Comparison of ENCODE assay signal across 8 cellular contexts in the genomic region with DNA sequence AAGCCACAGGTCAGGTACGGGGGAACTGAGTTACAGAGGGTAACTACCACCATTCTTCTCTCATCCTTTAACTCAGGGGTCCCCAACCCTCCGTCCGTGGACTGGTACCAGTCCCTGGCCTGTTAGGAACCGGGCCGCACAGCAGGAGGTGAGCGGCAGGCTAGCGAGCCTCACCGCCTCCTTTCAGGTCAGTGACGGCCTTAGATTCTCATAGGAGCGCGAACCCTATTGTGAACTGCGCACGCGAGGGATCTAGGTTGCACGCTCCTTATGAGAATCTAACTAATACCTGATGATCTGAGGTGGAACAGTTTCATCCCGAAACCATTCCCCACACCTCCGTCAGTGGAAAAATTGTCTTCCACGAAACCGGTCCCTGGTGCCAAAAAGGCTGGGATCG. TPM values are rescaled to one million over a fixed set of nuclear protein-coding genes. Genes with fewer than 3 reads are reported as not detected.
DNase-seq lines count a peak whose midpoint lies in the region; ATAC-seq and TF ChIP-seq lines count a peak whose summit lies in the region.
"Not testable (repeated sequence)": the region's sequence is repeated elsewhere in the genome, so short reads cannot be mapped to it uniquely, and the experiment has no call there.

No MANE protein-coding gene starts in this region.

- peaks cover 27% of the 10 kb centered on the region for H3K4me1 Mint-ChIP-seq in activated T-cell treated with anti-CD3 and anti-CD28 coated beads, Interleukin-2, amount 50 U/mL, for 24 hours (ENCODE audit: low read depth)

- H3K27me3 Mint-ChIP-seq in activated T-cell treated with anti-CD3 and anti-CD28 coated beads, Interleukin-2, amount 50 U/mL, for 24 hours = peaks cover 18% of the 10 kb centered on the region

- TF ChIP-seq EP300 in sigmoid colon (IDR thresholded peaks at IDR 0.05) = not testable (repeated sequence)

- not testable (repeated sequence) for TF ChIP-seq CTCF in colonic mucosa (IDR thresholded peaks at IDR 0.05); heart left ventricle (IDR thresholded peaks at IDR 0.05); mucosa of descending colon (IDR thresholded peaks at IDR 0.05); sigmoid colon (IDR thresholded peaks at IDR 0.05)

- H3K27ac ChIP-seq in colonic mucosa; aorta (ENCODE audit: low read depth in 1 of 2, low read length in 2 of 2): not testable (repeated sequence)
- H3K27ac ChIP-seq in heart left ventricle (peak overlapping the region in 1 of 12 donors; percentile 82), sigmoid colon (peak overlapping the region in 3 of 4 donors; percentile 76 to 83 (median 81))

- H3K36me3 ChIP-seq in ES-I3 (ENCODE audit: insufficient read depth, low read length); colonic mucosa; mucosa of descending colon (ENCODE audit: low read depth); aorta (ENCODE audit: control insufficient read depth in 1 of 2, insufficient read depth in 2 of 2, low read length in 1 of 2): not testable (repeated sequence)
- H3K36me3 ChIP-seq in NT2/D1 (ENCODE audit: insufficient read depth, insufficient read length, low read length) (peaks cover 15% of the 10 kb centered on the region), heart left ventricle (peaks cover 0 to 17% (median 12%) of the 10 kb centered on the region in 9 donors), sigmoid colon (peaks cover 0 to 17% (median 11%) of the 10 kb centered on the region in 4 donors)

- not testable (repeated sequence) for H3K27ac Mint-ChIP-seq in activated T-cell treated with anti-CD3 and anti-CD28 coated beads, Interleukin-2, amount 50 U/mL, for 24 hours

- intact Hi-C loops in colonic mucosa (cut with DNase I); heart left ventricle (cut with DNase I); mucosa of descending colon (cut with DNase I, micrococcal nuclease): not testable (repeated sequence)
- intact Hi-C loops in sigmoid colon (cut with DNase I) (loop anchor here (10.0 kb wide), 1 partner anchor 328 kb away; no protein-coding TSS in a partner anchor), aorta (cut with DNase I) (loop anchor here in 1 of 2 donors (5.0 kb wide), 1 partner anchor 145 kb away; a partner anchor contains a TSS)

- ATAC-seq in heart left ventricle (peak in 1 of 4 donors; percentile 17), mucosa of descending colon (peak; percentile 9)
- ATAC-seq in aorta (ENCODE audit: low FRiP score) = not testable (repeated sequence)

- WGBS in heart left ventricle, 4 donors = 9 to 16% (median 12%) methylated on average over 18 to 20 of the region's 20 CpGs
- 6 to 13% methylated on average over 20 of the region's 20 CpGs for WGBS in sigmoid colon, 2 donors
- whole genome bisulfite sequencing in aorta, 2 donors = 5 to 9% methylated on average over 20 of the region's 20 CpGs

- peaks cover 25% of the 10 kb centered on the region for H3K36me3 Mint-ChIP-seq in activated T-cell treated with anti-CD3 and anti-CD28 coated beads, Interleukin-2, amount 50 U/mL, for 24 hours (ENCODE audit: low read depth)

- TF ChIP-seq POLR2A in heart left ventricle (IDR thresholded peaks at IDR 0.05); sigmoid colon (IDR thresholded peaks at IDR 0.05): not testable (repeated sequence)

- not testable (repeated sequence) for H3K9me3 ChIP-seq in ES-I3 (ENCODE audit: control insufficient read depth, insufficient read depth, low read length); NT2/D1 (ENCODE audit: insufficient read depth, low read length); colonic mucosa; heart left ventricle; mucosa of descending colon; sigmoid colon; aorta (ENCODE audit: control insufficient read depth, low read length)

- H3K4me3 ChIP-seq in NT2/D1 (ENCODE audit: insufficient read length, low read depth) (peak overlapping the region; percentile 81), colonic mucosa (peak overlapping the region; percentile 100), heart left ventricle (peak overlapping the region; percentile 74 to 99 (median 94)), sigmoid colon (peak overlapping the region; percentile 69 to 80 (median 72)), aorta (ENCODE audit: low read length in 2 of 2) (peak overlapping the region; percentile 20 to 39)
- not testable (repeated sequence) for H3K4me3 ChIP-seq in mucosa of descending colon

- peak overlapping the region; percentile 97 for H3K4me3 Mint-ChIP-seq in activated T-cell treated with anti-CD3 and anti-CD28 coated beads, Interleukin-2, amount 50 U/mL, for 24 hours

- H3K9ac ChIP-seq in ES-I3 (ENCODE audit: low read depth, low read length) (peak overlapping the region; percentile 79; the same call in 1 of the 2 replicates), colonic mucosa (ENCODE audit: low read depth in 2 of 2, low read length in 2 of 2) (peak overlapping the region; percentile 2 to 90)
- not testable (repeated sequence) for H3K9ac ChIP-seq in NT2/D1 (ENCODE audit: insufficient read length, low read depth)

- H3K9me3 Mint-ChIP-seq in activated T-cell treated with anti-CD3 and anti-CD28 coated beads, Interleukin-2, amount 50 U/mL, for 24 hours = not testable (repeated sequence)

- H3K4me1 ChIP-seq in ES-I3 (ENCODE audit: insufficient read depth, low read length); NT2/D1 (ENCODE audit: insufficient read depth, insufficient read length); colonic mucosa; aorta (ENCODE audit: control insufficient read depth in 1 of 2, insufficient read depth in 2 of 2, low read length in 2 of 2): not testable (repeated sequence)
- H3K4me1 ChIP-seq in heart left ventricle = peaks cover 4 to 25% (median 15%) of the 10 kb centered on the region in 12 donors
- peaks cover 14% of the 10 kb centered on the region for H3K4me1 ChIP-seq in mucosa of descending colon (ENCODE audit: low read depth)
- peaks cover 0 to 27% (median 23%) of the 10 kb centered on the region in 4 donors for H3K4me1 ChIP-seq in sigmoid colon

- peaks cover 15% of the 10 kb centered on the region for H3K27me3 ChIP-seq in NT2/D1 (ENCODE audit: insufficient read depth, insufficient read length)
- H3K27me3 ChIP-seq in colonic mucosa; heart left ventricle; sigmoid colon; aorta (ENCODE audit: control insufficient read depth in 1 of 2, insufficient read depth in 2 of 2, low read length in 1 of 2): not testable (repeated sequence)

- DNase-seq in NT2/D1 (ENCODE audit: low read depth, low spot score); activated T-cell treated with anti-CD3 and anti-CD28 coated beads, Interleukin-2, amount 50 U/mL, for 24 hours; colonic mucosa; heart left ventricle; sigmoid colon; aorta: not testable (repeated sequence)
- DNase-seq in mucosa of descending colon = peak in 1 of 3 donors; percentile 34

RNA-seq across cellular contexts. Expression of a gene that starts 0.8 kb away (rescaled TPM):
- total RNA-seq in colonic mucosa = not detected
- total RNA-seq in heart left ventricle = under 1 TPM in 7 of 9 donors, not detected in 2; 0.16 to 0.80 (median 0.44) TPM
- polyA plus RNA-seq in heart left ventricle = under 1 TPM; 0.37 to 0.65 TPM
- not detected for total RNA-seq in mucosa of descending colon
- under 1 TPM in 1 of 4 donors, not detected in 3; 0.36 TPM for total RNA-seq in sigmoid colon
- under 1 TPM in 1 of 3 donors, not detected in 2; 0.15 TPM for polyA plus RNA-seq in sigmoid colon
- not detected for total RNA-seq in aorta
- polyA plus RNA-seq in aorta = under 1 TPM in 1 of 2 donors, not detected in 1; 0.18 TPM

RNA-seq across cellular contexts. Expression of a gene that starts 0.9 kb away (rescaled TPM):
- total RNA-seq in colonic mucosa (100 to 1,000 TPM in 1 of 2 donors, 10 to 100 TPM in 1; 52.5 to 110 TPM), heart left ventricle (100 to 1,000 TPM in 1 of 9 donors, 10 to 100 TPM in 8; 60.7 to 120 (median 77.5) TPM), mucosa of descending colon (10 to 100 TPM; 54.4 to 69.3 (median 61.3) TPM), sigmoid colon (100 to 1,000 TPM in 1 of 4 donors, 10 to 100 TPM in 3; 47.9 to 149 (median 71.1) TPM), aorta (10 to 100 TPM; 45.9 to 46.2 TPM)
- polyA plus RNA-seq in heart left ventricle (100 to 1,000 TPM; 140 to 218 TPM), sigmoid colon (100 to 1,000 TPM in 2 of 3 donors, 10 to 100 TPM in 1; 96.9 to 136 (median 126) TPM), aorta (100 to 1,000 TPM; 150 to 169 TPM)

RNA-seq across cellular contexts. Expression of a gene that starts 31.7 kb away (rescaled TPM):
- total RNA-seq in colonic mucosa (1 to 10 TPM in 1 of 2 donors, under 1 TPM in 1; 0.57 to 3.4 TPM), heart left ventricle (1 to 10 TPM in 5 of 9 donors, under 1 TPM in 4; 0.43 to 7.6 (median 1.1) TPM), mucosa of descending colon (10 to 100 TPM in 1 of 3 donors, 1 to 10 TPM in 1, under 1 TPM in 1; 0.46 to 21.2 (median 1.7) TPM), sigmoid colon (10 to 100 TPM in 1 of 4 donors, 1 to 10 TPM in 3; 3.8 to 17.5 (median 8.4) TPM), aorta (1 to 10 TPM; 2.6 to 5.9 TPM)
- polyA plus RNA-seq in heart left ventricle (1 to 10 TPM in 1 of 2 donors, under 1 TPM in 1; 0.82 to 1.8 TPM), sigmoid colon (1 to 10 TPM in 2 of 3 donors, under 1 TPM in 1; 0.23 to 2.8 (median 1.8) TPM), aorta (under 1 TPM in 1 of 2 donors, not detected in 1; 0.08 TPM)

RNA-seq across cellular contexts. Expression of a gene that starts 46.5 kb away (rescaled TPM):
- total RNA-seq in colonic mucosa = 10 to 100 TPM; 27.3 TPM
- 10 to 100 TPM; 15.8 to 40.7 (median 17.8) TPM for total RNA-seq in heart left ventricle
- polyA plus RNA-seq in heart left ventricle = 10 to 100 TPM; 10.6 to 21.3 TPM
- total RNA-seq in mucosa of descending colon = 100 to 1,000 TPM in 1 of 3 donors, 10 to 100 TPM in 2; 26.1 to 100 (median 28.6) TPM
- 100 to 1,000 TPM in 1 of 4 donors, 10 to 100 TPM in 3; 23.9 to 109 (median 51.6) TPM for total RNA-seq in sigmoid colon
- polyA plus RNA-seq in sigmoid colon = 10 to 100 TPM in 1 of 3 donors, 1 to 10 TPM in 2; 8.4 to 22.5 (median 9.7) TPM
- 10 to 100 TPM; 24.2 to 39.3 TPM for total RNA-seq in aorta
- polyA plus RNA-seq in aorta = 10 to 100 TPM in 1 of 2 donors, 1 to 10 TPM in 1; 7.0 to 12.8 TPM
